9 cellular contexts compared by ENCODE assay signal in the genomic region with DNA sequence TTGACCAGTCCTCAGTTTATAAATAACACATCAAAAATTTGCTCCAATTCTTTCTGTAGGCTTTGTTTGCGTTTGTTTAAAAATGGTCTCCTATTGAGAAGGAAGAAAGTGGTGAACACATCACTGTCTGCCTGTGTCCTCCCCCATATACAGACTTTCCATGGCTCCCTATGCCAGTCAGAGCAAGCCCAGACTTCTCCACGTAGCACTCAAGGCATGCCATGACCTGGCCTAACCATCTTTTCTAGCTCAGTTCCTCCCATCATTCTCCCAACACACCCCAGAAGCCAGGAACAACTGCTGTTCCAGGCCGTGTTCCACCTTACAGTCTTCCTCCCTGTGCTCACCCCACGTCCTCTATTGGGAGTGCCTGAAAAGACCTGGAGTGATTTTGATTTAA.
"Had no signal": no experiment of that assay in that cellular context is flagged by ENCODE, and none has a peak within 500 bp of the region (broad histone marks: within the 10 kb centered on the region; RNA-seq: fewer than 3 reads in every experiment).

No MANE protein-coding gene starts in this region.

- H2AFZ ChIP-seq: GM23248 had no signal

- H3K9me3 ChIP-seq: HAP-1 had no signal

- H3K4me1 Mint-ChIP-seq: IgD-negative memory B cell had no signal

- H3K4me3 ChIP-seq: GM23248, HAP-1 had no signal

- DNase-seq: GM23248, GOT3, H7, HFFc6 had no signal

- H3K9ac ChIP-seq: GM23248 had no signal

- H3K36me3 ChIP-seq: HAP-1 had no signal

- H3K27ac Mint-ChIP-seq: HFFc6, IgD-negative memory B cell had no signal

- ATAC-seq: HCT116, HepG2 had no signal

- H3K27ac ChIP-seq: GM23248, HL-60 had no signal

- H3K4me3 Mint-ChIP-seq: HFFc6, IgD-negative memory B cell had no signal

- H3K4me1 ChIP-seq: HAP-1 had no signal

- H3K36me3 Mint-ChIP-seq: IgD-negative memory B cell had no signal
